Comparison of ENCODE assay signal across 8 cellular contexts in genomic region chr9:124212381-124213050, GRCh38. TPM values are rescaled to one million over a fixed set of nuclear protein-coding genes. Genes with fewer than 3 reads are reported as not detected.
DNase-seq lines count a peak whose midpoint lies in the region; ATAC-seq lines count a peak whose summit lies in the region.
"Had no signal": no experiment of that assay in that cellular context is flagged by ENCODE, and none has a peak within 500 bp of the region (broad histone marks: within the 10 kb centered on the region; RNA-seq: fewer than 3 reads in every experiment).

No MANE protein-coding gene starts in this region.

- H3K27me3 Mint-ChIP-seq in activated T-helper 2 cell treated with anti-CD3 and anti-CD28 coated beads, Interferon-gamma antibody, Interleukin-2, Interleukin-4, amounts not matched to agents 10 μg/mL and 5 μg/mL and 100 μg/mL, durations not matched to agents 14 hours and 24 hours and 36 hours (ENCODE audit: low read depth), result no peaks in the 10 kb centered on the region
- no peaks in the 10 kb centered on the region for H3K27me3 Mint-ChIP-seq in stimulated activated memory B cell treated with anti-CD40 and anti-IgM and Interleukin-4, amounts not matched to agents 10 μg/mL and 1 μg/mL and 100 μg/mL, for 72 hours
- peaks cover under 1% of the 10 kb centered on the region for H3K27me3 Mint-ChIP-seq in activated T-cell treated with anti-CD3 and anti-CD28 coated beads, Interleukin-2, amount 50 U/mL, for 72 hours (ENCODE audit: low read depth)

- DNase-seq in HS-5 (ENCODE audit: low read depth) (peak; percentile 48), hepatic stellate cell (ENCODE audit: low spot score) (peak; percentile 70), NCI-H526 treated with DMSO at 0.1 percent for 48 hours (lab: John Stamatoyannopoulos, UW) (no peak), NCI-H69 (lab: John Stamatoyannopoulos, UW) (no peak)
- no peak for DNase-seq in activated T-helper 2 cell treated with anti-CD3 and anti-CD28 coated beads, Interferon-gamma antibody, Interleukin-2, Interleukin-4, amounts not matched to agents 10 μg/mL and 5 μg/mL and 100 μg/mL, durations not matched to agents 14 hours and 24 hours and 36 hours (ENCODE audit: low spot score)
- DNase-seq in activated T-cell treated with anti-CD3 and anti-CD28 coated beads, Interleukin-2, amount 50 U/mL, for 72 hours, result no peak
- DNase-seq: stimulated activated naive CD8-positive, alpha-beta T cell treated with anti-CD3 and anti-CD28 coated beads, Interleukin-15, Interleukin-2, amounts not matched to agents 100 U/mL and 50 U/mL, for 24 hours had no signal

- intact Hi-C loops in activated T-helper 2 cell treated with anti-CD3 and anti-CD28 coated beads, Interferon-gamma antibody, Interleukin-2, Interleukin-4, amounts not matched to agents 10 μg/mL and 5 μg/mL and 100 μg/mL, durations not matched to agents 14 hours and 24 hours and 36 hours (cut with micrococcal nuclease), result loop anchor here (10.0 kb wide), 1 partner anchor 182 kb away; no protein-coding TSS in a partner anchor

- no peak for ATAC-seq in stimulated activated memory B cell treated with anti-CD40 and anti-IgM and Interleukin-4, amounts not matched to agents 10 μg/mL and 1 μg/mL and 100 μg/mL, for 72 hours
- no peak for ATAC-seq in activated T-cell treated with anti-CD3 and anti-CD28 coated beads, Interleukin-2, amount 50 U/mL, for 72 hours (replicated peaks in 1 of 2)
- ATAC-seq: stimulated activated naive CD8-positive, alpha-beta T cell treated with anti-CD3 and anti-CD28 coated beads, Interleukin-15, Interleukin-2, amounts not matched to agents 100 U/mL and 50 U/mL, for 24 hours had no signal

- H3K27ac Mint-ChIP-seq in activated T-helper 2 cell treated with anti-CD3 and anti-CD28 coated beads, Interferon-gamma antibody, Interleukin-2, Interleukin-4, amounts not matched to agents 10 μg/mL and 5 μg/mL and 100 μg/mL, durations not matched to agents 14 hours and 24 hours and 36 hours, result peak overlapping the region; percentile 7
- peak overlapping the region; percentile 90 for H3K27ac Mint-ChIP-seq in stimulated activated memory B cell treated with anti-CD40 and anti-IgM and Interleukin-4, amounts not matched to agents 10 μg/mL and 1 μg/mL and 100 μg/mL, for 72 hours
- H3K27ac Mint-ChIP-seq in activated T-cell treated with anti-CD3 and anti-CD28 coated beads, Interleukin-2, amount 50 U/mL, for 72 hours, result no peak overlapping the region

- H3K4me1 Mint-ChIP-seq in activated T-helper 2 cell treated with anti-CD3 and anti-CD28 coated beads, Interferon-gamma antibody, Interleukin-2, Interleukin-4, amounts not matched to agents 10 μg/mL and 5 μg/mL and 100 μg/mL, durations not matched to agents 14 hours and 24 hours and 36 hours (ENCODE audit: low read depth), result peaks cover 78% of the 10 kb centered on the region
- peaks cover 87% of the 10 kb centered on the region for H3K4me1 Mint-ChIP-seq in stimulated activated memory B cell treated with anti-CD40 and anti-IgM and Interleukin-4, amounts not matched to agents 10 μg/mL and 1 μg/mL and 100 μg/mL, for 72 hours
- peaks cover 84% of the 10 kb centered on the region for H3K4me1 Mint-ChIP-seq in activated T-cell treated with anti-CD3 and anti-CD28 coated beads, Interleukin-2, amount 50 U/mL, for 72 hours (ENCODE audit: low read depth)

- H3K9me3 Mint-ChIP-seq in activated T-helper 2 cell treated with anti-CD3 and anti-CD28 coated beads, Interferon-gamma antibody, Interleukin-2, Interleukin-4, amounts not matched to agents 10 μg/mL and 5 μg/mL and 100 μg/mL, durations not matched to agents 14 hours and 24 hours and 36 hours, result no peaks in the 10 kb centered on the region
- no peaks in the 10 kb centered on the region for H3K9me3 Mint-ChIP-seq in stimulated activated memory B cell treated with anti-CD40 and anti-IgM and Interleukin-4, amounts not matched to agents 10 μg/mL and 1 μg/mL and 100 μg/mL, for 72 hours
- H3K9me3 Mint-ChIP-seq in activated T-cell treated with anti-CD3 and anti-CD28 coated beads, Interleukin-2, amount 50 U/mL, for 72 hours, result peaks cover 0 to 1% of the 10 kb centered on the region in 2 donors

- H3K4me3 Mint-ChIP-seq in activated T-helper 2 cell treated with anti-CD3 and anti-CD28 coated beads, Interferon-gamma antibody, Interleukin-2, Interleukin-4, amounts not matched to agents 10 μg/mL and 5 μg/mL and 100 μg/mL, durations not matched to agents 14 hours and 24 hours and 36 hours (ENCODE audit: low read depth), result no peak overlapping the region
- H3K4me3 Mint-ChIP-seq in stimulated activated memory B cell treated with anti-CD40 and anti-IgM and Interleukin-4, amounts not matched to agents 10 μg/mL and 1 μg/mL and 100 μg/mL, for 72 hours, result no peak overlapping the region
- no peak overlapping the region for H3K4me3 Mint-ChIP-seq in activated T-cell treated with anti-CD3 and anti-CD28 coated beads, Interleukin-2, amount 50 U/mL, for 72 hours

- H3K36me3 Mint-ChIP-seq in activated T-helper 2 cell treated with anti-CD3 and anti-CD28 coated beads, Interferon-gamma antibody, Interleukin-2, Interleukin-4, amounts not matched to agents 10 μg/mL and 5 μg/mL and 100 μg/mL, durations not matched to agents 14 hours and 24 hours and 36 hours (ENCODE audit: low read depth), result peaks cover 8% of the 10 kb centered on the region
- no peaks in the 10 kb centered on the region for H3K36me3 Mint-ChIP-seq in stimulated activated memory B cell treated with anti-CD40 and anti-IgM and Interleukin-4, amounts not matched to agents 10 μg/mL and 1 μg/mL and 100 μg/mL, for 72 hours
- no peaks in the 10 kb centered on the region for H3K36me3 Mint-ChIP-seq in activated T-cell treated with anti-CD3 and anti-CD28 coated beads, Interleukin-2, amount 50 U/mL, for 72 hours (ENCODE audit: insufficient read depth in 2 of 2)

RNA-seq across cellular contexts. Expression of gene NEK6, which starts 45.2 kb away (rescaled TPM):
- 44.6 and 47.7 TPM in 2 replicates for total RNA-seq in activated T-helper 2 cell treated with anti-CD3 and anti-CD28 coated beads, Interferon-gamma antibody, Interleukin-2, Interleukin-4, amounts not matched to agents 10 μg/mL and 5 μg/mL and 100 μg/mL, durations not matched to agents 14 hours and 24 hours and 36 hours
- total RNA-seq in activated T-cell treated with anti-CD3 and anti-CD28 coated beads, Interleukin-2, amount 50 U/mL, for 72 hours, result 1 to 10 TPM; 8.1 to 8.5 TPM

Comparison
In these comparisons a context has a peak if more than half of its experiments do, and no peak if none do; other contexts are left out.
1. DNase-seq: peak in HS-5 (single experiment) and hepatic stellate cell (single experiment); none in activated T-helper 2 cell treated with anti-CD3 and anti-CD28 coated beads, Interferon-gamma antibody, Interleukin-2, Interleukin-4, amounts not matched to agents 10 μg/mL and 5 μg/mL and 100 μg/mL, durations not matched to agents 14 hours and 24 hours and 36 hours (single experiment), NCI-H526 treated with DMSO at 0.1 percent for 48 hours (single experiment), activated T-cell treated with anti-CD3 and anti-CD28 coated beads, Interleukin-2, amount 50 U/mL, for 72 hours (0 of 2) and NCI-H69 (single experiment).